12 cellular contexts compared by ENCODE assay signal in the genomic region with DNA sequence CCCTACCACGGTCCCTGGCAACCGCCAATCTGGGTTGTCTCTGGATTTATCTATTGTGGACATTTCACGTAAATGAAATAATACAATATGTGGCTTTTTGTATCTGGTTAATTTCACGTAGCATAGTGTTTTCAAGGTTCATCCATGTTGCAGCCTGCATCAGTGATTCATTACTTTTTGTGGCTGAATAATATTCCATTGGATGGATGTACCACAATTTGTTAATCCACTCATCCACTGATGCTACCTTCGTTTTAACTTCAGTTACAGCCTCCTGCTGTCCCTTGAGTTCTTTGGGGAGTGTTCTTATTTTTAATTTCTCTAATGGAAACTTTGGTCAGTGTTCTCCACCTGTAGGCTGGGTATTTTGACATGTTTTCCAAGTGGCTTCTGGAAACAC. TPM values are rescaled to one million over a fixed set of nuclear protein-coding genes. Genes with fewer than 3 reads are reported as not detected.
A peak's percentile ranks its signal among the peaks of the same experiment; 100 is the strongest.
DNase-seq lines count a peak whose midpoint lies in the region; ATAC-seq and TF ChIP-seq lines count a peak whose summit lies in the region.
"Had no signal": no experiment of that assay in that cellular context is flagged by ENCODE, and none has a peak within 500 bp of the region (broad histone marks: within the 10 kb centered on the region; RNA-seq: fewer than 3 reads in every experiment).

No MANE protein-coding gene starts in this region.

- H3K27me3 ChIP-seq in Caco-2 (replicated peaks; ENCODE audit: control insufficient read depth, insufficient read depth, low read length): no peaks in the 10 kb centered on the region
- H3K27me3 ChIP-seq: BE2C had no signal

- CTCF ChIA-PET in Caco-2 (lab: Charles Lee): no interaction called here

- H3K4me1 Mint-ChIP-seq in activated T-cell treated with anti-CD3 and anti-CD28 coated beads, Interleukin-2, amount 50 U/mL, for 24 hours (ENCODE audit: low read depth): peaks cover 42% of the 10 kb centered on the region
- peaks cover 33% of the 10 kb centered on the region for H3K4me1 Mint-ChIP-seq in Caco-2 (ENCODE audit: low read depth, unreplicated experiment)
- H3K4me1 Mint-ChIP-seq in glutamatergic neuron (ENCODE audit: low read depth, unreplicated experiment): peaks cover 43% of the 10 kb centered on the region

- ATAC-seq in GM19023 (IDR thresholded peaks at IDR 0.05; ENCODE audit: unreplicated experiment): no peak

- H3K4me3 Mint-ChIP-seq in activated T-cell treated with anti-CD3 and anti-CD28 coated beads, Interleukin-2, amount 50 U/mL, for 24 hours: no peak overlapping the region
- H3K4me3 Mint-ChIP-seq in Caco-2 (ENCODE audit: unreplicated experiment) (no peak overlapping the region), glutamatergic neuron (ENCODE audit: unreplicated experiment) (no peak overlapping the region)
- H3K4me3 Mint-ChIP-seq: CD8-positive, alpha-beta memory T cell had no signal

- no peaks in the 10 kb centered on the region for H3K27me3 Mint-ChIP-seq in activated T-cell treated with anti-CD3 and anti-CD28 coated beads, Interleukin-2, amount 50 U/mL, for 24 hours
- H3K27me3 Mint-ChIP-seq in Caco-2 (ENCODE audit: insufficient read depth, unreplicated experiment) (no peaks in the 10 kb centered on the region), glutamatergic neuron (ENCODE audit: unreplicated experiment) (peaks cover 11% of the 10 kb centered on the region)
- H3K27me3 Mint-ChIP-seq: CD8-positive, alpha-beta memory T cell had no signal

- POLR2A ChIA-PET in Caco-2 (lab: Charles Lee): no interaction called here

- no peaks in the 10 kb centered on the region for H3K36me3 ChIP-seq in Caco-2 (ENCODE audit: control insufficient read depth, insufficient read depth, low read length)
- H3K36me3 ChIP-seq: BE2C had no signal

- H3K4me1 ChIP-seq in Caco-2: peaks cover 37% of the 10 kb centered on the region
- H3K4me1 ChIP-seq: BE2C had no signal

- TF ChIP-seq CTCF in Caco-2 (IDR thresholded peaks at IDR 0.05; ENCODE audit: insufficient read depth in 1 of 2, low read depth in 1 of 2, low read length in 1 of 2, severe bottlenecking in 1 of 2, unreplicated experiment in 1 of 2): no peak
- no peak for TF ChIP-seq CTCF in glutamatergic neuron (IDR thresholded peaks at IDR 0.05; ENCODE audit: partially characterized antibody, unreplicated experiment)

- DNase-seq in activated T-cell treated with anti-CD3 and anti-CD28 coated beads, Interleukin-2, amount 50 U/mL, for 24 hours: no peak
- no peak for DNase-seq in activated T-cell treated with anti-CD3 and anti-CD28 coated beads, Interleukin-2, amount 50 U/mL, for 1 hour
- DNase-seq in Caco-2 (no peak), glutamatergic neuron (no peak), iPS-NIHi7 (ENCODE audit: extremely low spot score) (no peak), NCI-H2081 (lab: John Stamatoyannopoulos, UW) (no peak)
- DNase-seq: BE2C; CD8-positive, alpha-beta memory T cell; DMS53; GF-D8; HCEC 1CT had no signal

- intact Hi-C loops in Caco-2 (cut with micrococcal nuclease; ENCODE audit: unreplicated experiment): no loop called here

- no peaks in the 10 kb centered on the region for H3K9me3 ChIP-seq in Caco-2
- H3K9me3 ChIP-seq: BE2C had no signal

- no peak overlapping the region for H3K4me3 ChIP-seq in Caco-2 (ENCODE audit: low read depth, low read length)

- no peaks in the 10 kb centered on the region for H3K9me3 Mint-ChIP-seq in activated T-cell treated with anti-CD3 and anti-CD28 coated beads, Interleukin-2, amount 50 U/mL, for 24 hours
- H3K9me3 Mint-ChIP-seq in Caco-2 (ENCODE audit: unreplicated experiment): no peaks in the 10 kb centered on the region
- H3K9me3 Mint-ChIP-seq in glutamatergic neuron (ENCODE audit: unreplicated experiment): peaks cover 12% of the 10 kb centered on the region
- H3K9me3 Mint-ChIP-seq: CD8-positive, alpha-beta memory T cell had no signal

- no TSS peak for BruUV-seq in Caco-2 (replicated peaks; lab: Mats Ljungman, UMichigan)

- peak overlapping the region; percentile 37 for H3K27ac Mint-ChIP-seq in activated T-cell treated with anti-CD3 and anti-CD28 coated beads, Interleukin-2, amount 50 U/mL, for 24 hours
- H3K27ac Mint-ChIP-seq in Caco-2 (ENCODE audit: unreplicated experiment): peak overlapping the region; percentile 21
- peak overlapping the region; percentile 18 for H3K27ac Mint-ChIP-seq in glutamatergic neuron (ENCODE audit: unreplicated experiment)

- H3K36me3 Mint-ChIP-seq in activated T-cell treated with anti-CD3 and anti-CD28 coated beads, Interleukin-2, amount 50 U/mL, for 24 hours (ENCODE audit: low read depth): peaks cover 6% of the 10 kb centered on the region
- H3K36me3 Mint-ChIP-seq in Caco-2 (ENCODE audit: insufficient read depth, unreplicated experiment) (peaks cover 5% of the 10 kb centered on the region), glutamatergic neuron (ENCODE audit: unreplicated experiment) (peaks cover 6% of the 10 kb centered on the region)

RNA-seq across cellular contexts. Expression of a gene that starts 49.5 kb away (rescaled TPM):
- total RNA-seq in Caco-2 (2022) (7.7 and 8.9 TPM in 2 replicates), glutamatergic neuron (ENCODE audit: unreplicated experiment) (77.6 TPM)
